ENCODE assay signal across 1 cellular context in genomic region chr2:195601361-195601760, GRCh38.
TF ChIP-seq lines count a peak whose summit lies in the region.

No MANE protein-coding gene starts in this region.

TF ChIP-seq in IMR-90, 13 proteins besides CTCF, POLR2A, EP300 and RAD21:
- TF ChIP-seq MXI1 (IDR thresholded peaks at IDR 0.05; ENCODE audit: borderline replicate concordance, low read depth, low read length): no peak
- no peak for TF ChIP-seq CHD1 (IDR thresholded peaks at IDR 0.05; ENCODE audit: low read depth, low read length)
- TF ChIP-seq RCOR1 (IDR thresholded peaks at IDR 0.05; ENCODE audit: insufficient replicate concordance, low read length): no peak
- no peak for TF ChIP-seq USF2 (IDR thresholded peaks at IDR 0.05; ENCODE audit: low read depth, low read length)
- TF ChIP-seq FOS (IDR thresholded peaks at IDR 0.05; ENCODE audit: low read depth, low read length): no peak
- TF ChIP-seq NFE2L2 (IDR thresholded peaks at IDR 0.05; ENCODE audit: low read depth, low read length): no peak
- TF ChIP-seq SMC3 (IDR thresholded peaks at IDR 0.05; ENCODE audit: low read depth, low read length): no peak
